1 cellular context compared by ENCODE assay signal in the genomic region with DNA sequence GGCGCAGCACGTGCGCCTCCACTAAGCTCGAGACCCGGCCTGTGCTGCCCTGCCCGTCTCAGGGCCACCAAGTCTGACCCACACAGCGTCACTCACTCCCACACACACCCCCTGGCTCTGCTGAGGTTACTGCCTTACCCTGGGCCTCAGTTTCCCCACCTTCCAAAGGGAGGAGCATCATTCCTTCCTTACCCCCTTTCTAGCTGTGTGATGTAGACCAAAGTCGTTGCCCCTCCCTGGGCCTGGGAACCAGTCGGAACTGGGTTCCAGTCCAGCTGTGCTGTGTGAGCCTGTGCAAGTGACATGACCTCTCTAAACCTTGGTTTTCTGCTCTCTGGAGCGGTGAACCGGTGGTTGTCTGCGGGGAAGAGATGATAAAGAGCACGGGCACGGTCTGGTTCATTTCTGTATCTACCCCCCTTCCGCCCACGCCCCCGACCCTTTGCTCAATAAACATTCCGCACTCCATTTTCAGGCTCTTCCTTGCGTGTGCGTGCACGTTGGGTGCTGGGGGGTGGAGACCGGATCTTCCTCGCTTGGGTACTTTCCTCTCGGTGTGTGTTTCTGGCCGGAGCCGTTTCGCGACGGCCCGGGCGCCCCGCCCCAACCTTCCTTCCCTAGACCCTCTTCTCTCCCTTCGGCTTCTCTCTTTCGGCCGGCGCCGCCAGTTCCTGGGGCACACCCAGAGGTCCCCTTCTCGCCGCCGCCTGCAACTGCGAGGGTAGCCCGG.
A peak's percentile ranks its signal among the peaks of the same experiment; 100 is the strongest.
TF ChIP-seq lines count a peak whose summit lies in the region.

ZNF581 (plus strand) TSS at position 647 of the 730 bp plus-strand sequence. CDS start 923 bp downstream, outside the sequence.

TF ChIP-seq in HepG2, 621 proteins besides CTCF, POLR2A, EP300 and RAD21 (continued from another document and continues in another):
- TF ChIP-seq, protein P1, sequence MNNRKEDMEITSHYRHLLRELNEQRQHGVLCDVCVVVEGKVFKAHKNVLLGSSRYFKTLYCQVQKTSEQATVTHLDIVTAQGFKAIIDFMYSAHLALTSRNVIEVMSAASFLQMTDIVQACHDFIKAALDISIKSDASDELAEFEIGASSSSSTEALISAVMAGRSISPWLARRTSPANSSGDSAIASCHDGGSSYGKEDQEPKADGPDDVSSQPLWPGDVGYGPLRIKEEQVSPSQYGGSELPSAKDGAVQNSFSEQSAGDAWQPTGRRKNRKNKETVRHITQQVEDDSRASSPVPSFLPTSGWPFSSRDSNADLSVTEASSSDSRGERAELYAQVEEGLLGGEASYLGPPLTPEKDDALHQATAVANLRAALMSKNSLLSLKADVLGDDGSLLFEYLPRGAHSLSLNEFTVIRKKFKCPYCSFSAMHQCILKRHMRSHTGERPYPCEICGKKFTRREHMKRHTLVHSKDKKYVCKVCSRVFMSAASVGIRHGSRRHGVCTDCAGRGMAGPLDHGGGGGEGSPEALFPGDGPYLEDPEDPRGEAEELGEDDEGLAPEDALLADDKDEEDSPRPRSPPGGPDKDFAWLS (CRISPR knock-in tag; IDR thresholded peaks at IDR 0.05; ENCODE audit: borderline replicate concordance), result no peak
- TF ChIP-seq ZBTB42 (CRISPR knock-in tag; IDR thresholded peaks at IDR 0.05) (no peak), NFKB2 (CRISPR knock-in tag; IDR thresholded peaks at IDR 0.05; ENCODE audit: borderline replicate concordance) (no peak; the same call in 1 of the 2 replicates), ZBTB8A (CRISPR knock-in tag; IDR thresholded peaks at IDR 0.05; ENCODE audit: borderline replicate concordance, low read depth) (no peak), SYNCRIP (IDR thresholded peaks at IDR 0.05; ENCODE audit: insufficient read depth, low read depth, low read length) (no peak), ZNF383 (CRISPR knock-in tag; IDR thresholded peaks at IDR 0.05; ENCODE audit: borderline replicate concordance) (no peak), RFX5 (IDR thresholded peaks at IDR 0.05; ENCODE audit: low read depth, low read length) (0 out of 2 replicates have a peak, but pooled peaks have one; percentile 14), NFYB (CRISPR knock-in tag; IDR thresholded peaks at IDR 0.05) (no peak), STAT6 (CRISPR knock-in tag; IDR thresholded peaks at IDR 0.05; ENCODE audit: borderline replicate concordance) (no peak), SIN3A (IDR thresholded peaks at IDR 0.05; ENCODE audit: borderline replicate concordance, low read depth, low read length) (peak; percentile 90), MAF1 (CRISPR knock-in tag; IDR thresholded peaks at IDR 0.05; ENCODE audit: borderline replicate concordance) (no peak), CBX1 (IDR thresholded peaks at IDR 0.05; ENCODE audit: low read depth) (no peak), HNRNPLL (IDR thresholded peaks at IDR 0.05; ENCODE audit: low read depth, low read length, poor library complexity, severe bottlenecking) (peak; percentile 29), KLF12 (CRISPR knock-in tag; IDR thresholded peaks at IDR 0.05; ENCODE audit: borderline replicate concordance) (peak; percentile 100), GMEB1 (CRISPR knock-in tag; IDR thresholded peaks at IDR 0.05; ENCODE audit: borderline replicate concordance) (peak; percentile 74), TRIM24 (CRISPR knock-in tag; IDR thresholded peaks at IDR 0.05) (no peak), RXRA (CRISPR knock-in tag; IDR thresholded peaks at IDR 0.05) (no peak), ZFP36L1 (CRISPR knock-in tag; IDR thresholded peaks at IDR 0.05) (no peak), SUZ12 (IDR thresholded peaks at IDR 0.05; ENCODE audit: low read depth, low read length) (no peak), HNRNPL (IDR thresholded peaks at IDR 0.05; ENCODE audit: low read depth, low read length) (no peak; the same call in 1 of the 2 replicates), CREM (IDR thresholded peaks at IDR 0.05) (no peak), CREM (CRISPR knock-in tag; IDR thresholded peaks at IDR 0.05) (no peak), ZNF34 (CRISPR knock-in tag; IDR thresholded peaks at IDR 0.05; ENCODE audit: borderline replicate concordance) (0 out of 2 replicates have a peak, but pooled peaks have one; percentile 42), ZNF780A (CRISPR knock-in tag; IDR thresholded peaks at IDR 0.05) (no peak), ZNF232 (CRISPR knock-in tag; IDR thresholded peaks at IDR 0.05; ENCODE audit: borderline replicate concordance) (no peak), ZNF101 (CRISPR knock-in tag; IDR thresholded peaks at IDR 0.05; ENCODE audit: borderline replicate concordance, low read depth) (no peak), FOXO1 (CRISPR knock-in tag; IDR thresholded peaks at IDR 0.05) (no peak), FOXK1 (CRISPR knock-in tag; IDR thresholded peaks at IDR 0.05; ENCODE audit: borderline replicate concordance, low read depth) (peak; percentile 41; the same call in 1 of the 2 replicates), PITX1 (CRISPR knock-in tag; IDR thresholded peaks at IDR 0.05) (no peak), ARNT2 (CRISPR knock-in tag; IDR thresholded peaks at IDR 0.05; ENCODE audit: low read depth) (no peak), MYC (CRISPR knock-in tag; IDR thresholded peaks at IDR 0.05; ENCODE audit: borderline replicate concordance) (0 out of 2 replicates have a peak, but pooled peaks have one; percentile 62), DRAP1 (CRISPR knock-in tag; IDR thresholded peaks at IDR 0.05) (no peak), JUN (CRISPR knock-in tag; IDR thresholded peaks at IDR 0.05) (no peak), ZNF44 (CRISPR knock-in tag; IDR thresholded peaks at IDR 0.05) (no peak), LBX2 (CRISPR knock-in tag; IDR thresholded peaks at IDR 0.05; ENCODE audit: borderline replicate concordance) (no peak), TBL1XR1 (IDR thresholded peaks at IDR 0.05; ENCODE audit: borderline replicate concordance, low read length, partially characterized antibody) (peak; percentile 34), GATA4 (IDR thresholded peaks at IDR 0.05; ENCODE audit: borderline replicate concordance, low read depth) (peak; percentile 22; the same call in 1 of the 2 replicates), ZNF558 (CRISPR knock-in tag; IDR thresholded peaks at IDR 0.05; ENCODE audit: borderline replicate concordance) (no peak), ZNF883 (CRISPR knock-in tag; IDR thresholded peaks at IDR 0.05; ENCODE audit: not compliant biosample characterization) (no peak), TOE1 (CRISPR knock-in tag; IDR thresholded peaks at IDR 0.05) (no peak), CENPT (CRISPR knock-in tag; IDR thresholded peaks at IDR 0.05; ENCODE audit: low read depth) (no peak), HHEX (CRISPR knock-in tag; IDR thresholded peaks at IDR 0.05) (no peak), ZNF296 (CRISPR knock-in tag; conservative IDR thresholded peaks at IDR 0.05) (no peak), ARNT (IDR thresholded peaks at IDR 0.05) (no peak), ZNF33B (CRISPR knock-in tag; IDR thresholded peaks at IDR 0.05) (no peak), KDM1A (CRISPR knock-in tag; IDR thresholded peaks at IDR 0.05) (no peak), RCOR2 (CRISPR knock-in tag; IDR thresholded peaks at IDR 0.05) (no peak), KAT8 (CRISPR knock-in tag; IDR thresholded peaks at IDR 0.05) (peak; percentile 90), MAFG (CRISPR knock-in tag; IDR thresholded peaks at IDR 0.05) (no peak), HMGA1 (CRISPR knock-in tag; conservative IDR thresholded peaks at IDR 0.05) (no peak), SMAD9 (CRISPR knock-in tag; IDR thresholded peaks at IDR 0.05) (no peak), HMG20A (CRISPR knock-in tag; IDR thresholded peaks at IDR 0.05; ENCODE audit: borderline replicate concordance) (no peak)
- TF ChIP-seq, protein P2, sequence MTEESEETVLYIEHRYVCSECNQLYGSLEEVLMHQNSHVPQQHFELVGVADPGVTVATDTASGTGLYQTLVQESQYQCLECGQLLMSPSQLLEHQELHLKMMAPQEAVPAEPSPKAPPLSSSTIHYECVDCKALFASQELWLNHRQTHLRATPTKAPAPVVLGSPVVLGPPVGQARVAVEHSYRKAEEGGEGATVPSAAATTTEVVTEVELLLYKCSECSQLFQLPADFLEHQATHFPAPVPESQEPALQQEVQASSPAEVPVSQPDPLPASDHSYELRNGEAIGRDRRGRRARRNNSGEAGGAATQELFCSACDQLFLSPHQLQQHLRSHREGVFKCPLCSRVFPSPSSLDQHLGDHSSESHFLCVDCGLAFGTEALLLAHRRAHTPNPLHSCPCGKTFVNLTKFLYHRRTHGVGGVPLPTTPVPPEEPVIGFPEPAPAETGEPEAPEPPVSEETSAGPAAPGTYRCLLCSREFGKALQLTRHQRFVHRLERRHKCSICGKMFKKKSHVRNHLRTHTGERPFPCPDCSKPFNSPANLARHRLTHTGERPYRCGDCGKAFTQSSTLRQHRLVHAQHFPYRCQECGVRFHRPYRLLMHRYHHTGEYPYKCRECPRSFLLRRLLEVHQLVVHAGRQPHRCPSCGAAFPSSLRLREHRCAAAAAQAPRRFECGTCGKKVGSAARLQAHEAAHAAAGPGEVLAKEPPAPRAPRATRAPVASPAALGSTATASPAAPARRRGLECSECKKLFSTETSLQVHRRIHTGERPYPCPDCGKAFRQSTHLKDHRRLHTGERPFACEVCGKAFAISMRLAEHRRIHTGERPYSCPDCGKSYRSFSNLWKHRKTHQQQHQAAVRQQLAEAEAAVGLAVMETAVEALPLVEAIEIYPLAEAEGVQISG (CRISPR knock-in tag; IDR thresholded peaks at IDR 0.05), result peak; percentile 90
- TF ChIP-seq, protein P3, sequence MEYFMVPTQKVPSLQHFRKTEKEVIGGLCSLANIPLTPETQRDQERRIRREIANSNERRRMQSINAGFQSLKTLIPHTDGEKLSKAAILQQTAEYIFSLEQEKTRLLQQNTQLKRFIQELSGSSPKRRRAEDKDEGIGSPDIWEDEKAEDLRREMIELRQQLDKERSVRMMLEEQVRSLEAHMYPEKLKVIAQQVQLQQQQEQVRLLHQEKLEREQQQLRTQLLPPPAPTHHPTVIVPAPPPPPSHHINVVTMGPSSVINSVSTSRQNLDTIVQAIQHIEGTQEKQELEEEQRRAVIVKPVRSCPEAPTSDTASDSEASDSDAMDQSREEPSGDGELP (IDR thresholded peaks at IDR 0.05; ENCODE audit: borderline replicate concordance, low read depth), result no peak
- TF ChIP-seq, protein P4, sequence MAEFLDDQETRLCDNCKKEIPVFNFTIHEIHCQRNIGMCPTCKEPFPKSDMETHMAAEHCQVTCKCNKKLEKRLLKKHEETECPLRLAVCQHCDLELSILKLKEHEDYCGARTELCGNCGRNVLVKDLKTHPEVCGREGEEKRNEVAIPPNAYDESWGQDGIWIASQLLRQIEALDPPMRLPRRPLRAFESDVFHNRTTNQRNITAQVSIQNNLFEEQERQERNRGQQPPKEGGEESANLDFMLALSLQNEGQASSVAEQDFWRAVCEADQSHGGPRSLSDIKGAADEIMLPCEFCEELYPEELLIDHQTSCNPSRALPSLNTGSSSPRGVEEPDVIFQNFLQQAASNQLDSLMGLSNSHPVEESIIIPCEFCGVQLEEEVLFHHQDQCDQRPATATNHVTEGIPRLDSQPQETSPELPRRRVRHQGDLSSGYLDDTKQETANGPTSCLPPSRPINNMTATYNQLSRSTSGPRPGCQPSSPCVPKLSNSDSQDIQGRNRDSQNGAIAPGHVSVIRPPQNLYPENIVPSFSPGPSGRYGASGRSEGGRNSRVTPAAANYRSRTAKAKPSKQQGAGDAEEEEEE (CRISPR knock-in tag; IDR thresholded peaks at IDR 0.05; ENCODE audit: borderline replicate concordance), result no peak
- TF ChIP-seq, protein P5, sequence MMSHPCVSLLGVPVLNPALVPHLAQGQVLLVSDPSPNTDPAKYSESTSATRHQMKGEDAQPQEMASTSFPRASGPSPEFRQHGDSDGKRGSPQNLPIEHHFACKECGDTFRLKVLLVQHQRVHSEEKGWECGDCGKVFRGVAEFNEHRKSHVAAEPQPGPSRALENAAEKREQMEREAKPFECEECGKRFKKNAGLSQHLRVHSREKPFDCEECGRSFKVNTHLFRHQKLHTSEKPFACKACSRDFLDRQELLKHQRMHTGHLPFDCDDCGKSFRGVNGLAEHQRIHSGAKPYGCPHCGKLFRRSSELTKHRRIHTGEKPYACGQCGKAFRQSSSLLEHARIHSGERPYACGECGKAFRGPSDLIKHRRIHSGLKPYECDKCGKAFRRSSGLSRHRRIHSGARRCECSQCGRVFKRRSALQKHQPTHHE (CRISPR knock-in tag; IDR thresholded peaks at IDR 0.05; ENCODE audit: borderline replicate concordance), result no peak
- TF ChIP-seq, protein P6, sequence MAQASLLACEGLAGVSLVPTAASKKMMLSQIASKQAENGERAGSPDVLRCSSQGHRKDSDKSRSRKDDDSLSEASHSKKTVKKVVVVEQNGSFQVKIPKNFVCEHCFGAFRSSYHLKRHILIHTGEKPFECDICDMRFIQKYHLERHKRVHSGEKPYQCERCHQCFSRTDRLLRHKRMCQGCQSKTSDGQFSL (CRISPR knock-in tag; IDR thresholded peaks at IDR 0.05), result peak; percentile 94
